Comparison of ENCODE assay signal across 25 cellular contexts in the genomic region with DNA sequence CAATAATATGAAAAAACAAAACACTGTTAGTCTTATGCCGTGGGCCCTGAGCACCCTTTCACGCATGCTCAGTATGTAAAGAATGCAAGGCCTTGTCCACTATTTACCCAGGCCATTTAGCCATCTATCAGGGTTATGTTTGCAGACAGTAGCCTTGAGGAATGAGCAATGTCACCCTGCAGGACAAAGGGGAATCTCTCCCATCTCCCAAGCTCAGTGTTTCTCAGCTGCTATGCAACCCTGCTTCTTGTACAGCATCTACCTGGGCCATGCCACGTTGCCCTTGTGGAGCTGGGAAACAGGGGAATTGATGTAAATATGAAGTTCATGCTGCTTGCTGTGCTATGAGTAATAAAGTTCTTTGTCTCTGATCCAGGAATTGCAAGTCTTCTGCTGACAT. TPM values are rescaled to one million over a fixed set of nuclear protein-coding genes. Genes with fewer than 3 reads are reported as not detected.
"Had no signal": no experiment of that assay in that cellular context is flagged by ENCODE, and none has a peak within 500 bp of the region (broad histone marks: within the 10 kb centered on the region; RNA-seq: fewer than 3 reads in every experiment).

No MANE protein-coding gene starts in this region.

- H3K4me1 ChIP-seq: gastroesophageal sphincter, heart left ventricle, left ventricle myocardium inferior, lower lobe of right lung, psoas muscle, spleen, transverse colon had no signal

- H3K36me3 ChIP-seq: gastroesophageal sphincter, heart left ventricle, left ventricle myocardium inferior, lower lobe of right lung, ovary, spleen, transverse colon had no signal

- ATAC-seq: esophagus mucosa; foreskin keratinocyte; gastroesophageal sphincter; heart left ventricle; left colon; lower lobe of right lung; natural killer cell; psoas muscle; right cardiac atrium; stimulated activated naive B cell treated with anti-CD40 and anti-IgM and Interleukin-4, amounts not matched to agents 10 μg/mL and 1 μg/mL and 100 μg/mL, for 72 hours had no signal

- H3K36me3 Mint-ChIP-seq: memory B cell; natural killer cell; stimulated activated naive B cell treated with anti-CD40 and anti-IgM and Interleukin-4, amounts not matched to agents 10 μg/mL and 1 μg/mL and 100 μg/mL, for 72 hours had no signal

- H3K4me3 Mint-ChIP-seq: memory B cell; natural killer cell; stimulated activated naive B cell treated with anti-CD40 and anti-IgM and Interleukin-4, amounts not matched to agents 10 μg/mL and 1 μg/mL and 100 μg/mL, for 72 hours; stimulated activated naive CD8-positive, alpha-beta T cell treated with anti-CD3 and anti-CD28 coated beads, Interleukin-15, Interleukin-2, amounts not matched to agents 100 ng/mL and 50 ng/mL, for 24 hours had no signal

- H3K27me3 Mint-ChIP-seq: stimulated activated naive B cell treated with anti-CD40 and anti-IgM and Interleukin-4, amounts not matched to agents 10 μg/mL and 1 μg/mL and 100 μg/mL, for 72 hours; stimulated activated naive CD8-positive, alpha-beta T cell treated with anti-CD3 and anti-CD28 coated beads, Interleukin-15, Interleukin-2, amounts not matched to agents 100 ng/mL and 50 ng/mL, for 24 hours had no signal

- H3K27ac Mint-ChIP-seq: memory B cell; natural killer cell; stimulated activated naive B cell treated with anti-CD40 and anti-IgM and Interleukin-4, amounts not matched to agents 10 μg/mL and 1 μg/mL and 100 μg/mL, for 72 hours; stimulated activated naive CD8-positive, alpha-beta T cell treated with anti-CD3 and anti-CD28 coated beads, Interleukin-15, Interleukin-2, amounts not matched to agents 100 ng/mL and 50 ng/mL, for 24 hours had no signal

- H3K4me3 ChIP-seq: gastroesophageal sphincter, heart left ventricle, left ventricle myocardium inferior, lower lobe of right lung, ovary, psoas muscle, skin epidermis, spleen, transverse colon had no signal

- DNase-seq: cortex of kidney; effector CD4-positive, alpha-beta T cell; foreskin keratinocyte; heart left ventricle; hippocampal formation; kidney glomerular epithelial cell; left colon; left ventricle myocardium inferior; lower lobe of right lung; natural killer cell; occipital lobe; ovary; posterior cingulate gyrus; psoas muscle; right cardiac atrium; spleen; stimulated activated naive B cell treated with anti-CD40 and anti-IgM and Interleukin-4, amounts not matched to agents 10 μg/mL and 1 μg/mL and 100 μg/mL, for 72 hours; transverse colon had no signal

- H3K4me1 Mint-ChIP-seq: memory B cell; natural killer cell; stimulated activated naive B cell treated with anti-CD40 and anti-IgM and Interleukin-4, amounts not matched to agents 10 μg/mL and 1 μg/mL and 100 μg/mL, for 72 hours had no signal

- H3K9me3 Mint-ChIP-seq: memory B cell; natural killer cell; stimulated activated naive B cell treated with anti-CD40 and anti-IgM and Interleukin-4, amounts not matched to agents 10 μg/mL and 1 μg/mL and 100 μg/mL, for 72 hours; stimulated activated naive CD8-positive, alpha-beta T cell treated with anti-CD3 and anti-CD28 coated beads, Interleukin-15, Interleukin-2, amounts not matched to agents 100 ng/mL and 50 ng/mL, for 24 hours had no signal

- H3K27me3 ChIP-seq: foreskin keratinocyte, gastroesophageal sphincter, heart left ventricle, ovary, spleen, transverse colon had no signal

- H3K27ac ChIP-seq: foreskin keratinocyte, gastroesophageal sphincter, heart left ventricle, left ventricle myocardium inferior, lower lobe of right lung, ovary, psoas muscle, skin epidermis, spleen, transverse colon had no signal

- H3K9me3 ChIP-seq: ovary, transverse colon had no signal

RNA-seq across cellular contexts. Expression of a gene that starts 51.5 kb away (rescaled TPM):
- total RNA-seq: mononuclear cell, natural killer cell had no signal
- polyA plus RNA-seq: neural cell had no signal
